In the genomic region with DNA sequence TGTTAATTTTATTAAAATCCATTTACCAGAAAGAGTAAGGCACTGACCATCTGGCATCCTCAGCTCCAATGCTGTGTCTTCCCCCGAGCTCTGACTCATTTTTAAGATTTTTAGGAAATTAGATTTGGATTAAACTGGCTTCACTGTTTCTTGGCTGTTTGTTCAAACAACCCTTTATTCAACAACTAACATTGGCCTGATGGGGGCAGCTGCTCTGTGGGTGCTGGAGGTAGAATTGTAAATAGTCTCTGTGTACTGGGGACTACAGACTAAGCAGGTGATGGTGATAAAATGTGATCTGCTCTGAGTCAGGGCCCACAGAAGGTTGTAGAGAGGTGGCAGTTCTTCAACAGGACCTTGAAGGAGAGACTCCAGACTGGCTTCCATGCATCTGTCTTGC, we compare ENCODE assay signal across 1 cellular context.
TF ChIP-seq lines count a peak whose summit lies in the region.

No MANE protein-coding gene starts in this region.

TF ChIP-seq in HCT116, 20 proteins besides CTCF, POLR2A, EP300 and RAD21:
- no peak for TF ChIP-seq CEBPB (IDR thresholded peaks at IDR 0.05; ENCODE audit: low read depth)
- TF ChIP-seq, protein P1, sequence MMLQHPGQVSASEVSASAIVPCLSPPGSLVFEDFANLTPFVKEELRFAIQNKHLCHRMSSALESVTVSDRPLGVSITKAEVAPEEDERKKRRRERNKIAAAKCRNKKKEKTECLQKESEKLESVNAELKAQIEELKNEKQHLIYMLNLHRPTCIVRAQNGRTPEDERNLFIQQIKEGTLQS (IDR thresholded peaks at IDR 0.05) = no peak
- no peak for TF ChIP-seq SIN3A (IDR thresholded peaks at IDR 0.05; ENCODE audit: low read depth)
- TF ChIP-seq, protein P2, sequence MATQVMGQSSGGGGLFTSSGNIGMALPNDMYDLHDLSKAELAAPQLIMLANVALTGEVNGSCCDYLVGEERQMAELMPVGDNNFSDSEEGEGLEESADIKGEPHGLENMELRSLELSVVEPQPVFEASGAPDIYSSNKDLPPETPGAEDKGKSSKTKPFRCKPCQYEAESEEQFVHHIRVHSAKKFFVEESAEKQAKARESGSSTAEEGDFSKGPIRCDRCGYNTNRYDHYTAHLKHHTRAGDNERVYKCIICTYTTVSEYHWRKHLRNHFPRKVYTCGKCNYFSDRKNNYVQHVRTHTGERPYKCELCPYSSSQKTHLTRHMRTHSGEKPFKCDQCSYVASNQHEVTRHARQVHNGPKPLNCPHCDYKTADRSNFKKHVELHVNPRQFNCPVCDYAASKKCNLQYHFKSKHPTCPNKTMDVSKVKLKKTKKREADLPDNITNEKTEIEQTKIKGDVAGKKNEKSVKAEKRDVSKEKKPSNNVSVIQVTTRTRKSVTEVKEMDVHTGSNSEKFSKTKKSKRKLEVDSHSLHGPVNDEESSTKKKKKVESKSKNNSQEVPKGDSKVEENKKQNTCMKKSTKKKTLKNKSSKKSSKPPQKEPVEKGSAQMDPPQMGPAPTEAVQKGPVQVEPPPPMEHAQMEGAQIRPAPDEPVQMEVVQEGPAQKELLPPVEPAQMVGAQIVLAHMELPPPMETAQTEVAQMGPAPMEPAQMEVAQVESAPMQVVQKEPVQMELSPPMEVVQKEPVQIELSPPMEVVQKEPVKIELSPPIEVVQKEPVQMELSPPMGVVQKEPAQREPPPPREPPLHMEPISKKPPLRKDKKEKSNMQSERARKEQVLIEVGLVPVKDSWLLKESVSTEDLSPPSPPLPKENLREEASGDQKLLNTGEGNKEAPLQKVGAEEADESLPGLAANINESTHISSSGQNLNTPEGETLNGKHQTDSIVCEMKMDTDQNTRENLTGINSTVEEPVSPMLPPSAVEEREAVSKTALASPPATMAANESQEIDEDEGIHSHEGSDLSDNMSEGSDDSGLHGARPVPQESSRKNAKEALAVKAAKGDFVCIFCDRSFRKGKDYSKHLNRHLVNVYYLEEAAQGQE (IDR thresholded peaks at IDR 0.05; ENCODE audit: low read depth) = no peak
- TF ChIP-seq CBX3 (IDR thresholded peaks at IDR 0.05; ENCODE audit: low read depth) = no peak
